7 cellular contexts compared by ENCODE assay signal in the genomic region with DNA sequence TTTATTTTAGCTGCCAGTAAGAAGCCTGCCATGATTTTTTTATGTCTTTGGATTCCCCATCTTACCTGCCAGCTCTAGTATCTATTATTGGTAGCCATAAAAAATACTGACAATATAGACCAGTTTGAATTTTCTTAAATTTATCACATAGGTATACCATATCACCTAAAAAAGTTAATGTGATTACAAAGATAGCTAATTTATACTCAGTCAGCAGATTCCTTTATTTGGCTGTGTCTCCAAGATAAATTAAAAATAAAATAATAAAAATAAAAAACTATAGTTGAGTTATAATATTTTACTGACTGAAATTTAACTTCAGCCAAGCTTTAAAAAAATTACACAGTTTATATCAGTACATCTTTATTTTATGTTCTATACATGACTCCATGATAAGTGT.
"Had no signal": no experiment of that assay in that cellular context is flagged by ENCODE, and none has a peak within 500 bp of the region (broad histone marks: within the 10 kb centered on the region; RNA-seq: fewer than 3 reads in every experiment).

No MANE protein-coding gene starts in this region.

- ATAC-seq: GM23338, K562 had no signal

- H3K4me2 ChIP-seq: GM23338 had no signal

- DNase-seq: H9, HCEC 1CT, KG1 had no signal

- H2AFZ ChIP-seq: GM23338 had no signal

- FAIRE-seq: H1, H54, K562 had no signal

- H3K4me3 ChIP-seq: GM23338, K562 had no signal
